ENCODE assay signal across 1 cellular context in the genomic region with DNA sequence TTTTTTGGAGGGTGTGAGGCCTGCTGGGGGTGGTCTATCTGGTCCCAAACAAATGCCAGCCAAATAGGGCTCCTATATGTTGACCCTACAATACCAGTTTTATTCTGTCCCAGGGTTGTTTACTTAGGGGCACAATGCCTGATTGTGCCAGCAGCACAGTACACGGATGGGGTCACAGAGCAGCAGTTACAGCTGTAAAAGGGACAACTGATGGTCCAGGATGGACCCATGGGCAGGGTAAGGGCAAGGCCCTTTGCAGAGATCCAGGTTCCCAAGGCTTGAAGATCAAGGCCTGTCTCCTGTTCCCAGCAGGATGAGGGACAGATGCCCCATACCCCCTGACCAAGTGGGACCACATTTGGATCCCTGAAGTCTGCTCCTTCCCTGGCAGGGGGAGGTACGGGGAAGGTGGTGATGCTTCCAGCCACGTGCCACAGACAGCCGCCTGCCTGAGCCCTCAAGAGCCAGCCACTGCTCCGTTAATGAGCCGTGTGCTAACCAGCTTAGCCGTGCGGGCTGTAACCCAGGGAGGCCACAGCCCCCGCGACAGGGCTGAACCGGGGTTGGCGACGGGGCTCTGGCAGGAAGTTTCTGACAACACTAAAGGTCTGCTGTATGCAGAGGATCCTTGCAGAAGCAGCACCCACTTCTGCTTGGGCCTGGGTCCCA.
TF ChIP-seq lines count a peak whose summit lies in the region.

No MANE protein-coding gene starts in this region.

TF ChIP-seq in HepG2, 621 proteins besides CTCF, POLR2A, EP300 and RAD21 (continued from another document):
- TF ChIP-seq NFYC (CRISPR knock-in tag; IDR thresholded peaks at IDR 0.05) = no peak
